Comparison of ENCODE assay signal across 25 cellular contexts in genomic region chr12:41566703-41567102, GRCh38.
DNase-seq lines count a peak whose midpoint lies in the region; ATAC-seq and TF ChIP-seq lines count a peak whose summit lies in the region.
"Had no signal": no experiment of that assay in that cellular context is flagged by ENCODE, and none has a peak within 500 bp of the region (broad histone marks: within the 10 kb centered on the region; RNA-seq: fewer than 3 reads in every experiment).

No MANE protein-coding gene starts in this region.

- H3K4me1 ChIP-seq in MM.1S (ENCODE audit: low read length), result no peaks in the 10 kb centered on the region
- H3K4me1 ChIP-seq: BE2C, BLaER1 had no signal

- TF ChIP-seq CTCF in MM.1S (IDR thresholded peaks at IDR 0.05; ENCODE audit: low read length) (no peak), GM20000 (IDR thresholded peaks at IDR 0.05; ENCODE audit: extremely low read depth, missing control alignments) (no peak)

- H3K27ac ChIP-seq in MM.1S (ENCODE audit: low read length), result no peak overlapping the region
- H3K27ac ChIP-seq: BLaER1 had no signal

- H3F3A ChIP-seq in MM.1S (ENCODE audit: insufficient read depth, low read length), result no peaks in the 10 kb centered on the region

- no peaks in the 10 kb centered on the region for H3K9me2 ChIP-seq in MM.1S (replicated peaks; ENCODE audit: insufficient read depth, low read length)

- ATAC-seq in SK-N-SH treated with all-trans-retinoic acid at 6 μM for 48 hours, result peak; percentile 44; the same call in 2 of the 3 replicates
- no peak for ATAC-seq in GM21723 (IDR thresholded peaks at IDR 0.05; ENCODE audit: unreplicated experiment)
- ATAC-seq: GM12878 had no signal

- no peaks in the 10 kb centered on the region for H4K20me1 ChIP-seq in MM.1S (ENCODE audit: insufficient read depth, low read length)
- H4K20me1 ChIP-seq: BLaER1 had no signal

- H3K9me3 ChIP-seq in MM.1S (replicated peaks; ENCODE audit: insufficient read depth, low read length), result no peaks in the 10 kb centered on the region
- H3K9me3 ChIP-seq: BE2C, BLaER1 had no signal

- H2AFZ ChIP-seq in MM.1S (ENCODE audit: low read length), result no peak overlapping the region

- DNase-seq in NCI-H82 (lab: John Stamatoyannopoulos, UW), result peak; percentile 77
- peak; percentile 68 for DNase-seq in SK-N-DZ (ENCODE audit: low spot score)
- DNase-seq in retina, result peak; percentile 9
- DNase-seq in middle frontal gyrus (ENCODE audit: extremely low spot score, low spot score), result no peak
- DNase-seq in MM.1S, result no peak
- no peak for DNase-seq in GM20000 (ENCODE audit: low spot score)
- DNase-seq: 8988T; ACHN; BE2C; C1 segment of cervical spinal cord; CD4-positive, alpha-beta memory T cell; CD4-positive, CD25-positive, alpha-beta regulatory T cell; CD8-positive, alpha-beta memory T cell; COR-L47; DMS 273 treated with DMSO at 0.1 percent for 48 hours; DMS153; DMS53; DMS79; DND-41; EL; GDM1 had no signal

- H3K4me2 ChIP-seq in MM.1S (ENCODE audit: low read depth, low read length), result no peak overlapping the region
- H3K4me2 ChIP-seq: BLaER1 had no signal

- H3K9ac ChIP-seq in MM.1S (ENCODE audit: low read length), result no peak overlapping the region
- H3K9ac ChIP-seq: BLaER1 had no signal

- no peaks in the 10 kb centered on the region for H3K36me3 ChIP-seq in MM.1S (replicated peaks; ENCODE audit: insufficient read depth, low read length)
- H3K36me3 ChIP-seq: BE2C, BLaER1 had no signal

- H3K4me3 ChIP-seq in MM.1S (ENCODE audit: low read length), result no peak overlapping the region
- H3K4me3 ChIP-seq: BLaER1, GM12878 had no signal

- no peaks in the 10 kb centered on the region for H3K79me2 ChIP-seq in MM.1S (ENCODE audit: low read length)

- H3K27me3 ChIP-seq in MM.1S (replicated peaks; ENCODE audit: insufficient read depth, low read length), result no peaks in the 10 kb centered on the region
- H3K27me3 ChIP-seq: BE2C, BLaER1 had no signal

TF ChIP-seq in SK-N-SH treated with all-trans-retinoic acid at 6 μM for 48 hours, 23 proteins besides CTCF, POLR2A, EP300 and RAD21:
- TF ChIP-seq TCF4 (CRISPR knock-in tag; IDR thresholded peaks at IDR 0.05; ENCODE audit: borderline replicate concordance), result no peak
- peak; percentile 97 for TF ChIP-seq ZC3H10 (CRISPR knock-in tag; IDR thresholded peaks at IDR 0.05)
- TF ChIP-seq ZFP3 (CRISPR knock-in tag; IDR thresholded peaks at IDR 0.05), result no peak
- TF ChIP-seq ZNF8 (CRISPR knock-in tag; IDR thresholded peaks at IDR 0.05), result no peak
- no peak for TF ChIP-seq TSHZ2 (CRISPR knock-in tag; IDR thresholded peaks at IDR 0.05)
- TF ChIP-seq RARB (CRISPR knock-in tag; IDR thresholded peaks at IDR 0.05), result peak; percentile 57; the same call in 1 of the 2 replicates
- TF ChIP-seq ESRRG (CRISPR knock-in tag; IDR thresholded peaks at IDR 0.05), result no peak
- peak; percentile 93; the same call in 1 of the 2 replicates for TF ChIP-seq TOX (CRISPR knock-in tag; IDR thresholded peaks at IDR 0.05; ENCODE audit: borderline replicate concordance)
- TF ChIP-seq ISL1 (CRISPR knock-in tag; IDR thresholded peaks at IDR 0.05), result 0 out of 2 replicates have a peak, but pooled peaks have one; percentile 37
- TF ChIP-seq PATZ1 (CRISPR knock-in tag; IDR thresholded peaks at IDR 0.05; ENCODE audit: borderline replicate concordance), result peak; percentile 16; the same call in 1 of the 2 replicates
- no peak for TF ChIP-seq GLIS3 (CRISPR knock-in tag; IDR thresholded peaks at IDR 0.05)
TF ChIP-seq in SK-N-SH treated with all-trans-retinoic acid at 6 μM for 48 hours: peak in this region for 5.

Comparison
In these comparisons a context has a peak if more than half of its experiments do, and no peak if none do; other contexts are left out.
1. DNase-seq: peak in NCI-H82 (single experiment), SK-N-DZ (single experiment) and retina (single experiment); none in middle frontal gyrus (single experiment), MM.1S (single experiment) and GM20000 (single experiment).